In the genomic region with DNA sequence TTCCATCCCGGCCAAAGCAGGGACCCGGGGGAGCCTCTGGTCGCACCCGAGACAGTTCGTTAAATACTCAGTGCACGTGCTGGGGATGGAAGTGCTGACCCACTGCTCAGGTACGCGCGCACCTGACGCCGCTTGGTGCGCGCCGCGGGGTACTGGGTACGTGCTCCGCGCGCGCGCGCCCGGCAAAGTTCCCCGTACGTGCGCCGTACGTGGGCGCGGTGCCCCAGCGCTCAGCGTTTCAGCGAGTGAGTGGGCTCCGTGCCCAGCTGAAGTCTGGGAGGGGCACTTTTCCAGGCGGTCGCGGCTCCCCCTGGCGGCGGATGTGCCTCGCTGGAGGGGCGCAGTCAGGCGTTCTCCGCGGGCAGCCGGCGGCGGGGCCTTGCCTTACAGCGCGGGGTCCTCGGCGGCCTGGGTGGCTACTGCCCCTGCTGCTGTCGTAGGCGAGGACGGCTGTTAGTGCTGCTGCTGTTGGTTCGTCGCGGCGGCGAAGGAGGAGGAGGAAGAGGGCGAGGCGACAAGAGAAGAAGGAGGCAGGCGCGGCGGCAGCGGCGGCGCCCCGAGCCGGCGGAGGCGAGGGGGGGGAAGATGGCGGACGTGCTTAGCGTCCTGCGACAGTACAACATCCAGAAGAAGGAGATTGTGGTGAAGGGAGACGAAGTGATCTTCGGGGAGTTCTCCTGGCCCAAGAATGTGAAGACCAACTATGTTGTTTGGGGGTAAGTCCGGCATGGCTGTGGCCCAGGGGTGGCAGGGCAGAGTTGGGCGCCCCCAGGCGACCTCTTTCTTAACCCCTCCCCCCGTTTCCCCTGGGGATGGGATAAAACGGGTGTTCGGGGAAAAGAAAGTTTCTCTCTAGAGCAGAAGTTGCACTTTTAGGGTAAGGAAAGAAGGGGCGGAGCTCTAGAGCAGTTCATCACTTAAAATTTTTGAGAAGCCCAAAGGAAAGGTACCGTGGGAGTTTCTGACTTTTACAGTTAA, we compare ENCODE assay signal across 8 cellular contexts. TPM values are rescaled to one million over a fixed set of nuclear protein-coding genes. Genes with fewer than 3 reads are reported as not detected.
DNase-seq lines count a peak whose midpoint lies in the region; ATAC-seq and TF ChIP-seq lines count a peak whose summit lies in the region.

A gene (plus strand): TSS at position 416 of the 978 bp plus-strand sequence. CDS start 170 bp downstream, at position 586.

- CTCF ChIA-PET in WTC11 (lab: Charles Lee): interaction anchor here (0.6 to 2.8 kb wide), 9 partner anchors 9 to 1592 kb away, joined by 3 to 16 read pairs (median 4); a partner anchor contains a TSS

- H3K36me3 Mint-ChIP-seq in WTC11: peaks cover 14% of the 10 kb centered on the region

- TF ChIP-seq CTCF in AG09319 (IDR thresholded peaks at IDR 0.05; ENCODE audit: low read depth, low read length) (peak; percentile 79), WTC11 (IDR thresholded peaks at IDR 0.05) (peak; percentile 89), cardiac fibroblast (IDR thresholded peaks at IDR 0.05; ENCODE audit: low read depth, low read length) (peak; percentile 75)

- in situ Hi-C loops in GM18951 (cut with MboI; ENCODE audit: low sequenced_read_pairs, unreplicated experiment): no loop called here

- peaks cover 16% of the 10 kb centered on the region for H3K4me1 Mint-ChIP-seq in WTC11

- no peaks in the 10 kb centered on the region for H3K9me3 Mint-ChIP-seq in WTC11

- DNase-seq in AG09319 (ENCODE audit: extremely low read depth, low read depth) (peak; percentile 93), NCI-H226 (peak; percentile 90), WTC11 (ENCODE audit: low spot score) (peak; percentile 97), cardiac fibroblast (ENCODE audit: low read depth in 2 of 2) (peak; percentile 96 to 99), iris pigment epithelial cell (ENCODE audit: low read depth) (peak; percentile 95)
- peak; percentile 100 for DNase-seq in stimulated activated CD4-positive, alpha-beta T cell treated with anti-CD3 and anti-CD28 coated beads, Interleukin-12 subunit alpha, Interleukin-12 subunit beta, amount 100 ng/mL, for 4 hours

- POLR2A ChIA-PET in WTC11 (lab: Charles Lee): interaction anchor here (0.5 to 2.3 kb wide), 8 partner anchors 9 to 139 kb away, joined by 3 to 13 read pairs (median 4); a partner anchor contains a TSS

- no peaks in the 10 kb centered on the region; the same call in none of the 2 replicates for H3K27me3 Mint-ChIP-seq in WTC11 (ENCODE audit: low read depth)

- peak; percentile 95 for ATAC-seq in HG03196 (IDR thresholded peaks at IDR 0.05; ENCODE audit: unreplicated experiment)
- ATAC-seq in WTC11: peak; percentile 94

- H3K27ac Mint-ChIP-seq in WTC11: peak within 1 kb of the TSS; percentile 97

- H3K4me3 ChIP-seq in cardiac fibroblast (replicated peaks in 1 of 2; ENCODE audit: low read depth in 2 of 2, low read length in 2 of 2): peak within 1 kb of the TSS; percentile 89 to 90

- peak within 1 kb of the TSS; percentile 93 for H3K4me3 Mint-ChIP-seq in WTC11

- peak; percentile 80 for TF ChIP-seq POLR2A in GM18951 (IDR thresholded peaks at IDR 0.05; ENCODE audit: extremely low read depth, insufficient read depth, insufficient read length)

TF ChIP-seq in WTC11, 78 proteins besides CTCF, POLR2A, EP300 and RAD21 (continues in another document):
- TF ChIP-seq, protein P1, sequence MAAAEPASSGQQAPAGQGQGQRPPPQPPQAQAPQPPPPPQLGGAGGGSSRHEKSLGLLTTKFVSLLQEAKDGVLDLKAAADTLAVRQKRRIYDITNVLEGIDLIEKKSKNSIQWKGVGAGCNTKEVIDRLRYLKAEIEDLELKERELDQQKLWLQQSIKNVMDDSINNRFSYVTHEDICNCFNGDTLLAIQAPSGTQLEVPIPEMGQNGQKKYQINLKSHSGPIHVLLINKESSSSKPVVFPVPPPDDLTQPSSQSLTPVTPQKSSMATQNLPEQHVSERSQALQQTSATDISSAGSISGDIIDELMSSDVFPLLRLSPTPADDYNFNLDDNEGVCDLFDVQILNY (CRISPR knock-in tag; IDR thresholded peaks at IDR 0.05): peak; percentile 83
- TF ChIP-seq, protein P2, sequence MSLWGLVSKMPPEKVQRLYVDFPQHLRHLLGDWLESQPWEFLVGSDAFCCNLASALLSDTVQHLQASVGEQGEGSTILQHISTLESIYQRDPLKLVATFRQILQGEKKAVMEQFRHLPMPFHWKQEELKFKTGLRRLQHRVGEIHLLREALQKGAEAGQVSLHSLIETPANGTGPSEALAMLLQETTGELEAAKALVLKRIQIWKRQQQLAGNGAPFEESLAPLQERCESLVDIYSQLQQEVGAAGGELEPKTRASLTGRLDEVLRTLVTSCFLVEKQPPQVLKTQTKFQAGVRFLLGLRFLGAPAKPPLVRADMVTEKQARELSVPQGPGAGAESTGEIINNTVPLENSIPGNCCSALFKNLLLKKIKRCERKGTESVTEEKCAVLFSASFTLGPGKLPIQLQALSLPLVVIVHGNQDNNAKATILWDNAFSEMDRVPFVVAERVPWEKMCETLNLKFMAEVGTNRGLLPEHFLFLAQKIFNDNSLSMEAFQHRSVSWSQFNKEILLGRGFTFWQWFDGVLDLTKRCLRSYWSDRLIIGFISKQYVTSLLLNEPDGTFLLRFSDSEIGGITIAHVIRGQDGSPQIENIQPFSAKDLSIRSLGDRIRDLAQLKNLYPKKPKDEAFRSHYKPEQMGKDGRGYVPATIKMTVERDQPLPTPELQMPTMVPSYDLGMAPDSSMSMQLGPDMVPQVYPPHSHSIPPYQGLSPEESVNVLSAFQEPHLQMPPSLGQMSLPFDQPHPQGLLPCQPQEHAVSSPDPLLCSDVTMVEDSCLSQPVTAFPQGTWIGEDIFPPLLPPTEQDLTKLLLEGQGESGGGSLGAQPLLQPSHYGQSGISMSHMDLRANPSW (CRISPR knock-in tag; conservative IDR thresholded peaks at IDR 0.05; ENCODE audit: low read depth): no peak
- peak; percentile 11; the same call in 1 of the 2 replicates for TF ChIP-seq ZNF121 (CRISPR knock-in tag; IDR thresholded peaks at IDR 0.05)
- TF ChIP-seq, protein P3, sequence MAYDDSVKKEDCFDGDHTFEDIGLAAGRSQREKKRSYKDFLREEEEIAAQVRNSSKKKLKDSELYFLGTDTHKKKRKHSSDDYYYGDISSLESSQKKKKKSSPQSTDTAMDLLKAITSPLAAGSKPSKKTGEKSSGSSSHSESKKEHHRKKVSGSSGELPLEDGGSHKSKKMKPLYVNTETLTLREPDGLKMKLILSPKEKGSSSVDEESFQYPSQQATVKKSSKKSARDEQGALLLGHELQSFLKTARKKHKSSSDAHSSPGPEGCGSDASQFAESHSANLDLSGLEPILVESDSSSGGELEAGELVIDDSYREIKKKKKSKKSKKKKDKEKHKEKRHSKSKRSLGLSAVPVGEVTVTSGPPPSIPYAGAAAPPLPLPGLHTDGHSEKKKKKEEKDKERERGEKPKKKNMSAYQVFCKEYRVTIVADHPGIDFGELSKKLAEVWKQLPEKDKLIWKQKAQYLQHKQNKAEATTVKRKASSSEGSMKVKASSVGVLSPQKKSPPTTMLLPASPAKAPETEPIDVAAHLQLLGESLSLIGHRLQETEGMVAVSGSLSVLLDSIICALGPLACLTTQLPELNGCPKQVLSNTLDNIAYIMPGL (CRISPR knock-in tag; IDR thresholded peaks at IDR 0.05): peak; percentile 98
- peak; percentile 24 for TF ChIP-seq CREB1 (CRISPR knock-in tag; IDR thresholded peaks at IDR 0.05)
- TF ChIP-seq, protein P4, sequence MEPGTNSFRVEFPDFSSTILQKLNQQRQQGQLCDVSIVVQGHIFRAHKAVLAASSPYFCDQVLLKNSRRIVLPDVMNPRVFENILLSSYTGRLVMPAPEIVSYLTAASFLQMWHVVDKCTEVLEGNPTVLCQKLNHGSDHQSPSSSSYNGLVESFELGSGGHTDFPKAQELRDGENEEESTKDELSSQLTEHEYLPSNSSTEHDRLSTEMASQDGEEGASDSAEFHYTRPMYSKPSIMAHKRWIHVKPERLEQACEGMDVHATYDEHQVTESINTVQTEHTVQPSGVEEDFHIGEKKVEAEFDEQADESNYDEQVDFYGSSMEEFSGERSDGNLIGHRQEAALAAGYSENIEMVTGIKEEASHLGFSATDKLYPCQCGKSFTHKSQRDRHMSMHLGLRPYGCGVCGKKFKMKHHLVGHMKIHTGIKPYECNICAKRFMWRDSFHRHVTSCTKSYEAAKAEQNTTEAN (CRISPR knock-in tag; IDR thresholded peaks at IDR 0.05): peak; percentile 87
- TF ChIP-seq, protein P5, sequence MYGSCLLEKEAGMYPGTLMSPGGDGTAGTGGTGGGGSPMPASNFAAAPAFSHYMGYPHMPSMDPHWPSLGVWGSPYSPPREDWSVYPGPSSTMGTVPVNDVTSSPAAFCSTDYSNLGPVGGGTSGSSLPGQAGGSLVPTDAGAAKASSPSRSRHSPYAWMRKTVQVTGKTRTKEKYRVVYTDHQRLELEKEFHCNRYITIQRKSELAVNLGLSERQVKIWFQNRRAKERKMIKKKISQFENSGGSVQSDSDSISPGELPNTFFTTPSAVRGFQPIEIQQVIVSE (CRISPR knock-in tag; IDR thresholded peaks at IDR 0.05; ENCODE audit: borderline replicate concordance): no peak
- TF ChIP-seq NFE2L1 (CRISPR knock-in tag; IDR thresholded peaks at IDR 0.05): peak; percentile 37; the same call in 1 of the 2 replicates
- TF ChIP-seq TEAD4 (CRISPR knock-in tag; IDR thresholded peaks at IDR 0.05): peak; percentile 68; the same call in 1 of the 2 replicates
- TF ChIP-seq JUN (CRISPR knock-in tag; IDR thresholded peaks at IDR 0.05): peak; percentile 69; the same call in 1 of the 2 replicates
- TF ChIP-seq, protein P6, sequence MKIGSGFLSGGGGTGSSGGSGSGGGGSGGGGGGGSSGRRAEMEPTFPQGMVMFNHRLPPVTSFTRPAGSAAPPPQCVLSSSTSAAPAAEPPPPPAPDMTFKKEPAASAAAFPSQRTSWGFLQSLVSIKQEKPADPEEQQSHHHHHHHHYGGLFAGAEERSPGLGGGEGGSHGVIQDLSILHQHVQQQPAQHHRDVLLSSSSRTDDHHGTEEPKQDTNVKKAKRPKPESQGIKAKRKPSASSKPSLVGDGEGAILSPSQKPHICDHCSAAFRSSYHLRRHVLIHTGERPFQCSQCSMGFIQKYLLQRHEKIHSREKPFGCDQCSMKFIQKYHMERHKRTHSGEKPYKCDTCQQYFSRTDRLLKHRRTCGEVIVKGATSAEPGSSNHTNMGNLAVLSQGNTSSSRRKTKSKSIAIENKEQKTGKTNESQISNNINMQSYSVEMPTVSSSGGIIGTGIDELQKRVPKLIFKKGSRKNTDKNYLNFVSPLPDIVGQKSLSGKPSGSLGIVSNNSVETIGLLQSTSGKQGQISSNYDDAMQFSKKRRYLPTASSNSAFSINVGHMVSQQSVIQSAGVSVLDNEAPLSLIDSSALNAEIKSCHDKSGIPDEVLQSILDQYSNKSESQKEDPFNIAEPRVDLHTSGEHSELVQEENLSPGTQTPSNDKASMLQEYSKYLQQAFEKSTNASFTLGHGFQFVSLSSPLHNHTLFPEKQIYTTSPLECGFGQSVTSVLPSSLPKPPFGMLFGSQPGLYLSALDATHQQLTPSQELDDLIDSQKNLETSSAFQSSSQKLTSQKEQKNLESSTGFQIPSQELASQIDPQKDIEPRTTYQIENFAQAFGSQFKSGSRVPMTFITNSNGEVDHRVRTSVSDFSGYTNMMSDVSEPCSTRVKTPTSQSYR (CRISPR knock-in tag; IDR thresholded peaks at IDR 0.05): peak; percentile 41; the same call in 1 of the 2 replicates
- TF ChIP-seq ESRRA (CRISPR knock-in tag; IDR thresholded peaks at IDR 0.05; ENCODE audit: borderline replicate concordance): peak; percentile 91

RNA-seq across cellular contexts. Expression of the gene that starts here (rescaled TPM):
- 50.7 to 57.1 TPM (median 51.6 TPM) in 3 replicates for total RNA-seq in WTC11 (2021)

Comparison
In these comparisons a context has a peak if more than half of its experiments do, and no peak if none do; other contexts are left out.
1. Peak in every context shown above with its lines: DNase-seq, ATAC-seq and H3K4me3 ChIP-seq.